9 cellular contexts compared by ENCODE assay signal in the genomic region with DNA sequence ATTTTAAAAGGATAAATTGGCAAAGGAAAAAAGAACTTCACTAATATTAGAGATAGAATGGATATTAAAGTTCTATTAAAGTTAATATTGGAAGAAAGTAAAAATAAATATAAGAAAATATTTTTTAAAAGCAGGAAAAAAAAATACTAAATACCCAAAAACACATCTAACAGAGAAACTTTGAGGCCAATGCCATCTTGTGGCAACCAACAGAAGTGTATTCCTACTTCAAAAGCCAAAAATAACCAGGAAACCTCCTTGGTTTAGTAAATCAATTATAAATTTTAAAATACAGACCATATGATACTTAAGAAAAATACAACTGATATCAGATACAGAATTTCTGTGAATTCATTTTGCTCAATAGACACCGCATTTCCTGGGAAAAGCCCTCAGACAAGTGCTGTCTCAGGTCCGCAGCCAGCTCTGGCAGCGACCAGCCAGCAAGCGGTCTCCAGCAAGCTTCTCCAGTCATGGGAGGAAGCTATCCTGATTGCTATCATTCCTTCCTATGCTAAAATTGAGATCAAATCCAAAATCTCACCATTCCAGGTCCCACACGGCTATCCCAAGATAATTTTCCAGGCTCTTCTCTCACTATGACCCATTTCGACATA.
DNase-seq lines count a peak whose midpoint lies in the region; ATAC-seq, FAIRE-seq and TF ChIP-seq lines count a peak whose summit lies in the region.
"Had no signal": no experiment of that assay in that cellular context is flagged by ENCODE, and none has a peak within 500 bp of the region (broad histone marks: within the 10 kb centered on the region; RNA-seq: fewer than 3 reads in every experiment).

No MANE protein-coding gene starts in this region.

- H3K4me1 Mint-ChIP-seq in stimulated activated memory B cell treated with anti-CD40 and anti-IgM and Interleukin-4, amounts not matched to agents 10 μg/mL and 1 μg/mL and 100 μg/mL, for 72 hours = peaks cover 46% of the 10 kb centered on the region

- H3K9me3 Mint-ChIP-seq in stimulated activated memory B cell treated with anti-CD40 and anti-IgM and Interleukin-4, amounts not matched to agents 10 μg/mL and 1 μg/mL and 100 μg/mL, for 72 hours = no peaks in the 10 kb centered on the region

- no peak overlapping the region for H3K4me3 Mint-ChIP-seq in stimulated activated memory B cell treated with anti-CD40 and anti-IgM and Interleukin-4, amounts not matched to agents 10 μg/mL and 1 μg/mL and 100 μg/mL, for 72 hours

- DNase-seq in NCI-H2171 treated with DMSO at 0.1 percent for 48 hours (lab: John Stamatoyannopoulos, UW) (peak; percentile 12), NCI-H2171 (lab: John Stamatoyannopoulos, UW) (no peak), RCC 7860 (ENCODE audit: low spot score) (no peak), fibroblast of mammary gland (ENCODE audit: low read depth) (peak; percentile 48)
- DNase-seq in stimulated activated CD4-positive, alpha-beta T cell treated with anti-CD3 and anti-CD28 coated beads, Interleukin-2, amount 100 ng/mL, for 48 hours = no peak
- DNase-seq: mucosa of descending colon had no signal

- peaks cover 18% of the 10 kb centered on the region for H3K36me3 Mint-ChIP-seq in stimulated activated memory B cell treated with anti-CD40 and anti-IgM and Interleukin-4, amounts not matched to agents 10 μg/mL and 1 μg/mL and 100 μg/mL, for 72 hours

- no peaks in the 10 kb centered on the region for H3K27me3 Mint-ChIP-seq in stimulated activated memory B cell treated with anti-CD40 and anti-IgM and Interleukin-4, amounts not matched to agents 10 μg/mL and 1 μg/mL and 100 μg/mL, for 72 hours

- peak; percentile 62 for TF ChIP-seq CTCF in fibroblast of mammary gland (conservative IDR thresholded peaks at IDR 0.05; ENCODE audit: control insufficient read depth, insufficient read depth, low read depth, low read length)

- no peak overlapping the region for H3K4me3 ChIP-seq in fibroblast of mammary gland (ENCODE audit: control insufficient read depth, low read depth, low read length)
- H3K4me3 ChIP-seq: mucosa of descending colon had no signal

- H3K27ac Mint-ChIP-seq in stimulated activated memory B cell treated with anti-CD40 and anti-IgM and Interleukin-4, amounts not matched to agents 10 μg/mL and 1 μg/mL and 100 μg/mL, for 72 hours = peak overlapping the region; percentile 79

- FAIRE-seq in RCC 7860 (lab: Jason Lieb, UNC) = peak; percentile 84

- no peak for ATAC-seq in stimulated activated memory B cell treated with anti-CD40 and anti-IgM and Interleukin-4, amounts not matched to agents 10 μg/mL and 1 μg/mL and 100 μg/mL, for 72 hours
- no peak for ATAC-seq in HG03159 (IDR thresholded peaks at IDR 0.05; ENCODE audit: unreplicated experiment)
- no peak for ATAC-seq in HG02852 (IDR thresholded peaks at IDR 0.05; ENCODE audit: unreplicated experiment)
- ATAC-seq: mucosa of descending colon had no signal

Comparison
In these comparisons a context has a peak if more than half of its experiments do, and no peak if none do; other contexts are left out.
1. DNase-seq: peak in NCI-H2171 treated with DMSO at 0.1 percent for 48 hours (single experiment) and fibroblast of mammary gland (single experiment); none in NCI-H2171 (single experiment), RCC 7860 (single experiment) and stimulated activated CD4-positive, alpha-beta T cell treated with anti-CD3 and anti-CD28 coated beads, Interleukin-2, amount 100 ng/mL, for 48 hours (0 of 2).